28 cellular contexts compared by ENCODE assay signal in the genomic region with DNA sequence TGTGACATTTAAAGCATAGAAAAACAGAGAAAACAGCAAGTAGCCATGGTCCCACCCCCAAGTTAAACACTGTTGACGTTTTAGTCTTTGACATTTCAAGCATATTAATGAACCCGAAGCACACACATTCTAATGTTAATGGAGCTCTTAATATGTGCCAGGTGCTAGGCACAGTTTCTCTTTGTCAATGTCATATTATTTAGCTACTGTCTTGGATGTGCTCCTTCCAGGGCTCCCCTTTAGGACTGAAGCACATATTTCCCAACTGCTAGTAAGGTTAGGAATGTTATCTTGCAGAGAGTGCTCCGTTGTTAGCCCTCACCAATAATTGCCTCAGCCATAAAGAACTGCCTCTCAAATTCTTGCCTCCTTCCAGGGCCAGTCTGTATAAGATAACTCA.
"Had no signal": no experiment of that assay in that cellular context is flagged by ENCODE, and none has a peak within 500 bp of the region (broad histone marks: within the 10 kb centered on the region; RNA-seq: fewer than 3 reads in every experiment).

No MANE protein-coding gene starts in this region.

- H3K4me3 Mint-ChIP-seq: immature natural killer cell; naive thymus-derived CD8-positive, alpha-beta T cell; nephron; neural crest cell; stimulated activated memory B cell treated with anti-CD40 and anti-IgM and Interleukin-4, amounts not matched to agents 10 μg/mL and 1 μg/mL and 100 μg/mL, for 72 hours; stimulated activated naive CD8-positive, alpha-beta T cell treated with anti-CD3 and anti-CD28 coated beads, Interleukin-15, amount 100 ng/mL, for 72 hours; type B pancreatic cell had no signal

- H3K36me3 ChIP-seq: left lung, lower lobe of right lung, neutrophil, right lobe of liver, tibial nerve, uterus had no signal

- H3K27me3 Mint-ChIP-seq: naive thymus-derived CD8-positive, alpha-beta T cell; stimulated activated memory B cell treated with anti-CD40 and anti-IgM and Interleukin-4, amounts not matched to agents 10 μg/mL and 1 μg/mL and 100 μg/mL, for 72 hours; stimulated activated naive CD8-positive, alpha-beta T cell treated with anti-CD3 and anti-CD28 coated beads, Interleukin-15, amount 100 ng/mL, for 72 hours had no signal

- DNase-seq: immature natural killer cell; kidney; left colon; left lung; lower lobe of right lung; mammary epithelial cell; mesenchymal stem cell; naive thymus-derived CD8-positive, alpha-beta T cell; occipital lobe; psoas muscle; right lobe of liver; stimulated activated CD4-positive, alpha-beta T cell treated with anti-CD3 and anti-CD28 coated beads, Interleukin-1b, Interleukin-23, amount 100 ng/mL, for 48 hours; stimulated activated CD4-positive, alpha-beta T cell treated with anti-CD3 and anti-CD28 coated beads, Interleukin-2, amount 100 ng/mL, for 48 hours; stimulated activated CD4-positive, alpha-beta T cell treated with anti-CD3 and anti-CD28 coated beads, Interleukin-4, amount 100 ng/mL, for 4 hours; stimulated activated CD8-positive, alpha-beta memory T cell treated with anti-CD3 and anti-CD28 coated beads, Interleukin-4, amount 100 ng/mL, for 48 hours; stimulated activated naive CD4-positive, alpha-beta T cell treated with Interleukin-2 at 50 U/mL for 16 hours; stimulated activated naive CD8-positive, alpha-beta T cell treated with anti-CD3 and anti-CD28 coated beads, Interleukin-15, amount 100 ng/mL, for 72 hours; substantia nigra; uterus had no signal

- H3K27ac Mint-ChIP-seq: immature natural killer cell; naive thymus-derived CD8-positive, alpha-beta T cell; nephron; stimulated activated memory B cell treated with anti-CD40 and anti-IgM and Interleukin-4, amounts not matched to agents 10 μg/mL and 1 μg/mL and 100 μg/mL, for 72 hours; stimulated activated naive CD8-positive, alpha-beta T cell treated with anti-CD3 and anti-CD28 coated beads, Interleukin-15, amount 100 ng/mL, for 72 hours; type B pancreatic cell had no signal

- H3K27ac ChIP-seq: hepatocyte, left lung, lower lobe of right lung, neutrophil, parathyroid adenoma, psoas muscle, right lobe of liver, tibial nerve, uterus had no signal

- H2AFZ ChIP-seq: hepatocyte, parathyroid adenoma had no signal

- H3K79me2 ChIP-seq: hepatocyte, parathyroid adenoma had no signal

- H3K9me3 ChIP-seq: left lung, lower lobe of right lung, neutrophil, psoas muscle, right lobe of liver, tibial nerve, uterus had no signal

- H3K4me1 Mint-ChIP-seq: immature natural killer cell; nephron; stimulated activated memory B cell treated with anti-CD40 and anti-IgM and Interleukin-4, amounts not matched to agents 10 μg/mL and 1 μg/mL and 100 μg/mL, for 72 hours; stimulated activated naive CD8-positive, alpha-beta T cell treated with anti-CD3 and anti-CD28 coated beads, Interleukin-15, amount 100 ng/mL, for 72 hours had no signal

- H3K9me3 Mint-ChIP-seq: nephron; neural crest cell; stimulated activated memory B cell treated with anti-CD40 and anti-IgM and Interleukin-4, amounts not matched to agents 10 μg/mL and 1 μg/mL and 100 μg/mL, for 72 hours; stimulated activated naive CD8-positive, alpha-beta T cell treated with anti-CD3 and anti-CD28 coated beads, Interleukin-15, amount 100 ng/mL, for 72 hours; type B pancreatic cell had no signal

- H3K9ac ChIP-seq: parathyroid adenoma had no signal

- H3K4me1 ChIP-seq: left lung, lower lobe of right lung, parathyroid adenoma, psoas muscle, right lobe of liver, tibial nerve, uterus had no signal

- H3K4me2 ChIP-seq: hepatocyte, smooth muscle cell had no signal

- H3K36me3 Mint-ChIP-seq: immature natural killer cell; naive thymus-derived CD8-positive, alpha-beta T cell; stimulated activated memory B cell treated with anti-CD40 and anti-IgM and Interleukin-4, amounts not matched to agents 10 μg/mL and 1 μg/mL and 100 μg/mL, for 72 hours; type B pancreatic cell had no signal

- H3K27me3 ChIP-seq: hepatocyte, left lung, neutrophil, right lobe of liver, tibial nerve, uterus had no signal

- H3K4me3 ChIP-seq: hepatocyte, left lung, lower lobe of right lung, psoas muscle, right lobe of liver, smooth muscle cell, tibial nerve, uterus had no signal
